8 cellular contexts compared by ENCODE assay signal in the genomic region with DNA sequence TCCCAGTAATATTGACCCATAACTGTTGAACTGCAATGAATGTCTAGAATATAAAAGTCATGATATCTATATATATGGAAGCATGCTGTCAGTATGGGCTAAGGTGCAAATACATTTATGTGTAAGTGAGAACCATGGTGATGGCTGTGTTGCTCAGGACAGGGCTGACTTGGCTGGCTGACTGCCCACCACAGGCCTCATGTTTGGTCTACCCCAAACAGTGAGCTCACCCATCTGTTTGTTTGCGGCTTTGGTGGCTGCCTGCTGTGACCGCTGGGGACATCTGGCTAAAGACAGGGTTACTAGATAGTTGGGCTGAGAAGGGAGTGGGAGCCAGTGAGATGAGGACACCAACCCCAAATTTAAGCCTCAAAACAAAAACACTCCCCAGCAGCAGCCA. TPM values are rescaled to one million over a fixed set of nuclear protein-coding genes. Genes with fewer than 3 reads are reported as not detected.
DNase-seq lines count a peak whose midpoint lies in the region; ATAC-seq and TF ChIP-seq lines count a peak whose summit lies in the region.

No MANE protein-coding gene starts in this region.

- H3K36me3 ChIP-seq in BLaER1 treated with 17β-estradiol and CSF1 and Interleukin-3, amounts not matched to agents 10 nM and 100 nM, result peaks cover 47 to 100% (median 88%) of the 10 kb centered on the region in 11 experiments
- H3K36me3 ChIP-seq in mucosa of descending colon (ENCODE audit: low read depth), result no peaks in the 10 kb centered on the region

- DNase-seq in activated CD4-positive, alpha-beta T cell treated with anti-CD3 and anti-CD28 coated beads, Interleukin-2, amount 50 U/mL, for 48 hours, result peak; percentile 55 to 72
- peak; percentile 35 to 71 (median 60) for DNase-seq in mucosa of descending colon
- no peak for DNase-seq in NCI-H1092 treated with DMSO at 0.1 percent for 48 hours (lab: John Stamatoyannopoulos, UW)
- DNase-seq in epidermal melanocyte (ENCODE audit: insufficient read length, low spot score), result no peak
- DNase-seq in dedifferentiated amniotic fluid mesenchymal stem cell (ENCODE audit: extremely low spot score), result no peak

- peak overlapping the region in 4 of 10 experiments; percentile 92 to 98 (median 94); a peak in 3 of 20 replicates for H3K4me3 ChIP-seq in BLaER1 treated with 17β-estradiol and CSF1 and Interleukin-3, amounts not matched to agents 10 nM and 100 nM
- H3K4me3 ChIP-seq in mucosa of descending colon, result no peak overlapping the region

- no peaks in the 10 kb centered on the region for H3K27me3 ChIP-seq in BLaER1 treated with 17β-estradiol and CSF1 and Interleukin-3, amounts not matched to agents 10 nM and 100 nM

- no peak for TF ChIP-seq CTCF in mucosa of descending colon (IDR thresholded peaks at IDR 0.05)

- H3K9ac ChIP-seq in BLaER1 treated with 17β-estradiol and CSF1 and Interleukin-3, amounts not matched to agents 10 nM and 100 nM, result peak overlapping the region in 1 of 11 experiments; percentile 74; a peak in 1 of 22 replicates

- peaks cover 55 to 95% (median 68%) of the 10 kb centered on the region in 10 experiments for H3K4me1 ChIP-seq in BLaER1 treated with 17β-estradiol and CSF1 and Interleukin-3, amounts not matched to agents 10 nM and 100 nM
- H3K4me1 ChIP-seq in mucosa of descending colon (ENCODE audit: low read depth), result peaks cover 23% of the 10 kb centered on the region

- H3K4me2 ChIP-seq in BLaER1 treated with 17β-estradiol and CSF1 and Interleukin-3, amounts not matched to agents 10 nM and 100 nM, result peak overlapping the region; percentile 84 to 98 (median 94); a peak in 21 of 22 replicates

- H3K27ac ChIP-seq in BLaER1 treated with 17β-estradiol and CSF1 and Interleukin-3, amounts not matched to agents 10 nM and 100 nM, result peak overlapping the region; percentile 25 to 96 (median 78); a peak in 18 of 22 replicates

- peaks cover 66 to 100% (median 97%) of the 10 kb centered on the region in 11 experiments; a peak in 21 of 22 replicates for H4K20me1 ChIP-seq in BLaER1 treated with 17β-estradiol and CSF1 and Interleukin-3, amounts not matched to agents 10 nM and 100 nM

- peak; percentile 59 for ATAC-seq in GM18907 (IDR thresholded peaks at IDR 0.05; ENCODE audit: unreplicated experiment)
- ATAC-seq in HG03060 (IDR thresholded peaks at IDR 0.05; ENCODE audit: low read depth, unreplicated experiment), result peak; percentile 56
- ATAC-seq in mucosa of descending colon, result peak; percentile 12

- intact Hi-C loops in mucosa of descending colon (cut with DNase I, micrococcal nuclease), result no loop called here

- peaks cover 0 to 44% (median 31%) of the 10 kb centered on the region in 11 experiments; a peak in 19 of 22 replicates for H3K9me3 ChIP-seq in BLaER1 treated with 17β-estradiol and CSF1 and Interleukin-3, amounts not matched to agents 10 nM and 100 nM (replicated peaks in 1 of 11)
- no peaks in the 10 kb centered on the region for H3K9me3 ChIP-seq in mucosa of descending colon

RNA-seq across cellular contexts. Expression of a gene that starts 6.3 kb away (rescaled TPM):
- 100 to 1,000 TPM; 105 to 154 (median 136) TPM for total RNA-seq in mucosa of descending colon

Comparison
In these comparisons a context has a peak if more than half of its experiments do, and no peak if none do; other contexts are left out.
1. DNase-seq: peak in activated CD4-positive, alpha-beta T cell treated with anti-CD3 and anti-CD28 coated beads, Interleukin-2, amount 50 U/mL, for 48 hours (2 of 2) and mucosa of descending colon (3 of 3); none in NCI-H1092 treated with DMSO at 0.1 percent for 48 hours (single experiment), epidermal melanocyte (single experiment) and dedifferentiated amniotic fluid mesenchymal stem cell (single experiment).
2. Peak in every context shown above with its lines, with median percentiles within 50 percentile points of each other: ATAC-seq.